21 cellular contexts compared by ENCODE assay signal in the genomic region with DNA sequence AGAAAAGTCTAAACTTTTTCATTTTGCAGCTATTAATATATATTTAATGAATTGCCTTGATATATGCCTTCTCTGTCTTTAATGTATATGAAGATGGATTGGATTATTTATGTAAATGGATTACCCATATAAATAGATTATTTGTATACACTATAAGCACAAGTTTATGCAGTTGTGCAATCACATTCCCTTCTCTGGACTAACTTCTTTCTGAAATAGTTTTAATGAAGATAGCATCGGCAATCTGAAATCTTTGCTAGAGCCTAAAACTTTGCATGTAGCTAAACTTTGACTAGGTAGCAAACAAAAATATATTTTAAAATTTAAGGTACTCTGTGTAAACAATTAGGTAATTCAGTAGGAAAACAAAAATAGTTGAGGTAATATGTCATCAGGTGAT.
DNase-seq lines count a peak whose midpoint lies in the region; ATAC-seq, FAIRE-seq and TF ChIP-seq lines count a peak whose summit lies in the region.
"Had no signal": no experiment of that assay in that cellular context is flagged by ENCODE, and none has a peak within 500 bp of the region (broad histone marks: within the 10 kb centered on the region; RNA-seq: fewer than 3 reads in every experiment).

No MANE protein-coding gene starts in this region.

- TF ChIP-seq POLR2A in HCT116 (IDR thresholded peaks at IDR 0.05; ENCODE audit: borderline replicate concordance, extremely low read depth, insufficient read depth, insufficient read length) = no peak

- peak; percentile 66 for FAIRE-seq in islet of Langerhans (lab: Jason Lieb, UNC)
- FAIRE-seq: A549, D721Med, G401.6, GM12891, GM19239 had no signal

- intact Hi-C loops in HCT116 (cut with micrococcal nuclease) = no loop called here

- peaks cover 69 to 96% of the 10 kb centered on the region in 2 experiments for H3K4me1 ChIP-seq in HCT116 (ENCODE audit: control insufficient read depth in 1 of 2, insufficient read depth in 2 of 2, low read length in 2 of 2)
- H3K4me1 ChIP-seq: A549; BLaER1 treated with 17β-estradiol and CSF1 and Interleukin-3, amounts not matched to agents 10 nM and 100 nM had no signal

- H3K9ac ChIP-seq in HCT116 (ENCODE audit: low read length) = peak overlapping the region; percentile 48
- H3K9ac ChIP-seq: BLaER1 treated with 17β-estradiol and CSF1 and Interleukin-3, amounts not matched to agents 10 nM and 100 nM had no signal

- no peaks in the 10 kb centered on the region for H4K20me1 ChIP-seq in HCT116 (ENCODE audit: insufficient read depth)
- H4K20me1 ChIP-seq: BLaER1 treated with 17β-estradiol and CSF1 and Interleukin-3, amounts not matched to agents 10 nM and 100 nM had no signal

- no peak overlapping the region for H3K4me3 ChIP-seq in HCT116 (replicated peaks in 1 of 2; ENCODE audit: low read depth in 1 of 2, low read length in 2 of 2)
- H3K4me3 ChIP-seq: A549; BLaER1 treated with 17β-estradiol and CSF1 and Interleukin-3, amounts not matched to agents 10 nM and 100 nM had no signal

- no peaks in the 10 kb centered on the region for H3K9me3 ChIP-seq in HCT116 (ENCODE audit: control insufficient read depth in 1 of 2, insufficient read depth in 1 of 2, low read depth in 1 of 2, low read length in 2 of 2)
- H3K9me3 ChIP-seq: A549; BLaER1 treated with 17β-estradiol and CSF1 and Interleukin-3, amounts not matched to agents 10 nM and 100 nM; Caco-2 had no signal

- POLR2A ChIA-PET in HCT116 (lab: Charles Lee) = interaction anchor here (1.0 kb wide), 1 partner anchor 25 kb away, joined by 5 read pairs; no protein-coding TSS in a partner anchor

- TF ChIP-seq RAD21 in HCT116 (IDR thresholded peaks at IDR 0.05; ENCODE audit: low read depth) = no peak
- no peak for TF ChIP-seq RAD21 in Ishikawa (IDR thresholded peaks at IDR 0.05; ENCODE audit: low read depth)

- H2AFZ ChIP-seq in HCT116 (ENCODE audit: low read depth, low read length, poor library complexity, severe bottlenecking) = no peak overlapping the region

- H3K79me2 ChIP-seq in HCT116 (ENCODE audit: insufficient read depth, low read length) = peaks cover 100% of the 10 kb centered on the region

- no peak for TF ChIP-seq EP300 in Ishikawa (IDR thresholded peaks at IDR 0.05; ENCODE audit: borderline replicate concordance)

- no TSS peak for BruUV-seq in HCT116 (replicated peaks; lab: Mats Ljungman, UMichigan)

- DNase-seq in HCT116 (ENCODE audit: low read depth, low spot score) (no peak), hypothalamus (lab: John Stamatoyannopoulos, UW) (no peak), cortex of kidney (lab: John Stamatoyannopoulos, UW) (no peak), NCI-H1436 (lab: John Stamatoyannopoulos, UW) (no peak)
- DNase-seq: AML-193; Caco-2; Calu3; CD4-positive, alpha-beta T cell; CD8-positive, alpha-beta T cell; DMS79 treated with DMSO at 0.1 percent for 48 hours; GF-D8 had no signal

- H3K27ac ChIP-seq in HCT116 (ENCODE audit: low read depth, low read length) = peak overlapping the region; percentile 100
- H3K27ac ChIP-seq: 22Rv1; A549; BLaER1 treated with 17β-estradiol and CSF1 and Interleukin-3, amounts not matched to agents 10 nM and 100 nM; C4-2B had no signal

- H3K4me2 ChIP-seq in HCT116 (ENCODE audit: low read length) = peak overlapping the region; percentile 36; the same call in 1 of the 2 replicates
- H3K4me2 ChIP-seq: A549; BLaER1 treated with 17β-estradiol and CSF1 and Interleukin-3, amounts not matched to agents 10 nM and 100 nM had no signal

- H3K27me3 ChIP-seq in HCT116 (ENCODE audit: insufficient read depth, low read length) = no peaks in the 10 kb centered on the region
- H3K27me3 ChIP-seq: BLaER1 treated with 17β-estradiol and CSF1 and Interleukin-3, amounts not matched to agents 10 nM and 100 nM had no signal

- H3K36me3 ChIP-seq in HCT116 (ENCODE audit: control insufficient read depth in 1 of 2, insufficient read depth in 2 of 2, low read length in 2 of 2) = peaks cover 0 to 13% of the 10 kb centered on the region in 2 experiments; a peak in 2 of 4 replicates
- H3K36me3 ChIP-seq: BLaER1 treated with 17β-estradiol and CSF1 and Interleukin-3, amounts not matched to agents 10 nM and 100 nM had no signal

- RAD21 ChIA-PET in HCT116 (lab: Charles Lee; ENCODE audit: low non-redundant PET in 1 of 2, low total read pairs in 2 of 2, uncharacterized antibody in 2 of 2, unreplicated experiment in 2 of 2) = interaction anchor here in 1 of 2 experiments (0.8 kb wide), 1 partner anchor 30 kb away, joined by 3 read pairs; no protein-coding TSS in a partner anchor

- CTCF ChIA-PET in HCT116 (lab: Charles Lee) = no interaction called here

- ATAC-seq in HCT116 = no peak
- ATAC-seq: A549; CD8-positive, alpha-beta T cell had no signal

- no peak for TF ChIP-seq CTCF in HCT116 (IDR thresholded peaks at IDR 0.05 in 2 of 3, conservative IDR thresholded peaks at IDR 0.05 in 1 of 3; ENCODE audit: borderline replicate concordance in 1 of 3, insufficient read depth in 1 of 3, low read depth in 2 of 3, low read length in 2 of 3)

- H3K9me2 ChIP-seq in HCT116 (ENCODE audit: insufficient read depth) = no peaks in the 10 kb centered on the region

TF ChIP-seq in HCT116, 20 proteins besides CTCF, POLR2A, EP300 and RAD21 (continues in another document):
- TF ChIP-seq, protein P1, sequence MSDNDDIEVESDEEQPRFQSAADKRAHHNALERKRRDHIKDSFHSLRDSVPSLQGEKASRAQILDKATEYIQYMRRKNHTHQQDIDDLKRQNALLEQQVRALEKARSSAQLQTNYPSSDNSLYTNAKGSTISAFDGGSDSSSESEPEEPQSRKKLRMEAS (IDR thresholded peaks at IDR 0.05) = no peak
- TF ChIP-seq ATF3 (IDR thresholded peaks at IDR 0.05) (no peak), CEBPB (IDR thresholded peaks at IDR 0.05; ENCODE audit: low read depth) (no peak), EZH2 (IDR thresholded peaks at IDR 0.05) (no peak), ELF1 (IDR thresholded peaks at IDR 0.05; ENCODE audit: borderline replicate concordance, low read depth) (no peak)

TF ChIP-seq in Ishikawa, 13 proteins besides CTCF, POLR2A, EP300 and RAD21:
- no peak for TF ChIP-seq YY1 (IDR thresholded peaks at IDR 0.05; ENCODE audit: low read depth)
- TF ChIP-seq, protein P2, sequence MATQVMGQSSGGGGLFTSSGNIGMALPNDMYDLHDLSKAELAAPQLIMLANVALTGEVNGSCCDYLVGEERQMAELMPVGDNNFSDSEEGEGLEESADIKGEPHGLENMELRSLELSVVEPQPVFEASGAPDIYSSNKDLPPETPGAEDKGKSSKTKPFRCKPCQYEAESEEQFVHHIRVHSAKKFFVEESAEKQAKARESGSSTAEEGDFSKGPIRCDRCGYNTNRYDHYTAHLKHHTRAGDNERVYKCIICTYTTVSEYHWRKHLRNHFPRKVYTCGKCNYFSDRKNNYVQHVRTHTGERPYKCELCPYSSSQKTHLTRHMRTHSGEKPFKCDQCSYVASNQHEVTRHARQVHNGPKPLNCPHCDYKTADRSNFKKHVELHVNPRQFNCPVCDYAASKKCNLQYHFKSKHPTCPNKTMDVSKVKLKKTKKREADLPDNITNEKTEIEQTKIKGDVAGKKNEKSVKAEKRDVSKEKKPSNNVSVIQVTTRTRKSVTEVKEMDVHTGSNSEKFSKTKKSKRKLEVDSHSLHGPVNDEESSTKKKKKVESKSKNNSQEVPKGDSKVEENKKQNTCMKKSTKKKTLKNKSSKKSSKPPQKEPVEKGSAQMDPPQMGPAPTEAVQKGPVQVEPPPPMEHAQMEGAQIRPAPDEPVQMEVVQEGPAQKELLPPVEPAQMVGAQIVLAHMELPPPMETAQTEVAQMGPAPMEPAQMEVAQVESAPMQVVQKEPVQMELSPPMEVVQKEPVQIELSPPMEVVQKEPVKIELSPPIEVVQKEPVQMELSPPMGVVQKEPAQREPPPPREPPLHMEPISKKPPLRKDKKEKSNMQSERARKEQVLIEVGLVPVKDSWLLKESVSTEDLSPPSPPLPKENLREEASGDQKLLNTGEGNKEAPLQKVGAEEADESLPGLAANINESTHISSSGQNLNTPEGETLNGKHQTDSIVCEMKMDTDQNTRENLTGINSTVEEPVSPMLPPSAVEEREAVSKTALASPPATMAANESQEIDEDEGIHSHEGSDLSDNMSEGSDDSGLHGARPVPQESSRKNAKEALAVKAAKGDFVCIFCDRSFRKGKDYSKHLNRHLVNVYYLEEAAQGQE (IDR thresholded peaks at IDR 0.05; ENCODE audit: low read depth) = no peak
- no peak for TF ChIP-seq TCF12 (IDR thresholded peaks at IDR 0.05; ENCODE audit: low read depth)
- TF ChIP-seq CEBPB (IDR thresholded peaks at IDR 0.05) = 0 out of 2 replicates have a peak, but pooled peaks have one; percentile 3
- no peak for TF ChIP-seq ZBTB7A (IDR thresholded peaks at IDR 0.05; ENCODE audit: low read depth)
- TF ChIP-seq TEAD4 (IDR thresholded peaks at IDR 0.05) = no peak
- TF ChIP-seq CREB1 (IDR thresholded peaks at IDR 0.05; ENCODE audit: low read depth) = no peak
TF ChIP-seq in Ishikawa: peak in this region for 1.
